Comparison of ENCODE assay signal across 8 cellular contexts in the genomic region with DNA sequence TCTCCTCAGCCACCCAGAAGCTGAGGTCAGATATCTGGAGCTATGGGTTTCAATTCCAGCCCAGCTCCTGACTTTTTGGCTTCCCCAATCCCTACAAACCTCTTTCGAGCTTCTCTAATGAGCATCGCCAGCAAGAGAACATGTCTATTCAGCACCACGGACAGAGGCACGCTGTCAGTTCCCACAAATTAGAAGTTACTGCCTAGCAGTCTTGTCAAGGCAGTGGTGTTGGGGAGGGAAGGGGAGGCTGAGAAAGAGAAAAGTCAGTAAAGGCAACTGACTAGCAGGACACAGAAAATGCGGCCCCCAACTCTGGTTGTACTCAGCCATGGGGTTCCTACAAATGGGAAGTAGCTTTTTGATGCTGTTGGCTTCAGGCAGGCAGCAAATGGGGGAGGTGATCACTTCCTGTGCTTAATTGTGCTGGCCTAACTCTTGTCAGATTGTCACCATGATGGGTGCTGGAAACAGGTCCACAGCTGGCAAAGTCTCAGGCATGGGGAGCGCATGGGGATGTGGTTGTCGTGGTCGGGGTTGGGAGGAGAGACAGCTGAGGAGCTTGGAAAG.
A peak's percentile ranks its signal among the peaks of the same experiment; 100 is the strongest.
DNase-seq lines count a peak whose midpoint lies in the region; ATAC-seq, FAIRE-seq and TF ChIP-seq lines count a peak whose summit lies in the region.

No MANE protein-coding gene starts in this region.

- FAIRE-seq in D721Med (lab: Jason Lieb, UNC), result no peak

- no peak overlapping the region for H3K4me3 ChIP-seq in right lobe of liver

- H3K27ac ChIP-seq in right lobe of liver, result no peak overlapping the region

- no peaks in the 10 kb centered on the region for H3K36me3 Mint-ChIP-seq in activated naive CD8-positive, alpha-beta T cell treated with anti-CD3 and anti-CD28 coated beads, Interleukin-2, amount 50 U/mL, for 24 hours (ENCODE audit: low read depth)

- H3K4me3 Mint-ChIP-seq in activated naive CD8-positive, alpha-beta T cell treated with anti-CD3 and anti-CD28 coated beads, Interleukin-2, amount 50 U/mL, for 24 hours, result no peak overlapping the region

- 11% methylated on average over 7 of the region's 8 CpGs for WGBS in right lobe of liver (ENCODE audit: insufficient coverage, low coverage, low lambda C conversion rate, missing lambda C conversion rate)

- H3K27ac Mint-ChIP-seq in activated naive CD8-positive, alpha-beta T cell treated with anti-CD3 and anti-CD28 coated beads, Interleukin-2, amount 50 U/mL, for 24 hours, result no peak overlapping the region

- H3K27me3 ChIP-seq in right lobe of liver, result no peaks in the 10 kb centered on the region

- TF ChIP-seq CTCF in right lobe of liver (IDR thresholded peaks at IDR 0.05) (no peak), D721Med (IDR thresholded peaks at IDR 0.05; ENCODE audit: insufficient read depth, missing control alignments) (no peak)

- H3K36me3 ChIP-seq in right lobe of liver, result no peaks in the 10 kb centered on the region

- H3K9me3 ChIP-seq in right lobe of liver, result no peaks in the 10 kb centered on the region

- peaks cover 10% of the 10 kb centered on the region for H3K9me3 Mint-ChIP-seq in activated naive CD8-positive, alpha-beta T cell treated with anti-CD3 and anti-CD28 coated beads, Interleukin-2, amount 50 U/mL, for 24 hours

- no peaks in the 10 kb centered on the region for H3K4me1 ChIP-seq in right lobe of liver

- no peak for ATAC-seq in activated naive CD8-positive, alpha-beta T cell treated with anti-CD3 and anti-CD28 coated beads, Interleukin-2, amount 50 U/mL, for 24 hours
- peak in 3 of 4 donors; percentile 37 to 61 (median 46) for ATAC-seq in right lobe of liver
- no peak for ATAC-seq in GM21423 (IDR thresholded peaks at IDR 0.05; ENCODE audit: unreplicated experiment)
- ATAC-seq in HG02759 (IDR thresholded peaks at IDR 0.05; ENCODE audit: unreplicated experiment), result no peak
- no peak for ATAC-seq in HG02798 (IDR thresholded peaks at IDR 0.05; ENCODE audit: poor library complexity, unreplicated experiment)

- peak; percentile 10 for DNase-seq in DMS153 treated with DMSO at 0.1 percent for 48 hours (lab: John Stamatoyannopoulos, UW; ENCODE audit: unreplicated experiment)
- peak; percentile 39 for DNase-seq in HuH-7 (ENCODE audit: low spot score)
- DNase-seq in activated naive CD8-positive, alpha-beta T cell treated with anti-CD3 and anti-CD28 coated beads, Interleukin-2, amount 50 U/mL, for 24 hours, result peak; percentile 19
- no peak for DNase-seq in right lobe of liver
- no peak for DNase-seq in D721Med (ENCODE audit: insufficient read length, low spot score)

- no peaks in the 10 kb centered on the region for H3K4me1 Mint-ChIP-seq in activated naive CD8-positive, alpha-beta T cell treated with anti-CD3 and anti-CD28 coated beads, Interleukin-2, amount 50 U/mL, for 24 hours

- no peak for TF ChIP-seq POLR2A in right lobe of liver (IDR thresholded peaks at IDR 0.05)

- H3K27me3 Mint-ChIP-seq in activated naive CD8-positive, alpha-beta T cell treated with anti-CD3 and anti-CD28 coated beads, Interleukin-2, amount 50 U/mL, for 24 hours, result peaks cover 8% of the 10 kb centered on the region

- intact Hi-C loops in right lobe of liver (cut with DNase I), result no loop called here

Comparison
In these comparisons a context has a peak if more than half of its experiments do, and no peak if none do; other contexts are left out.
1. DNase-seq: peak in DMS153 treated with DMSO at 0.1 percent for 48 hours (single experiment), HuH-7 (single experiment) and activated naive CD8-positive, alpha-beta T cell treated with anti-CD3 and anti-CD28 coated beads, Interleukin-2, amount 50 U/mL, for 24 hours (single experiment); none in right lobe of liver (0 of 3) and D721Med (single experiment).
2. ATAC-seq: peak in right lobe of liver (3 of 4); none in activated naive CD8-positive, alpha-beta T cell treated with anti-CD3 and anti-CD28 coated beads, Interleukin-2, amount 50 U/mL, for 24 hours (single experiment), GM21423 (single experiment), HG02759 (single experiment) and HG02798 (single experiment).